13 cellular contexts compared by ENCODE assay signal in the genomic region with DNA sequence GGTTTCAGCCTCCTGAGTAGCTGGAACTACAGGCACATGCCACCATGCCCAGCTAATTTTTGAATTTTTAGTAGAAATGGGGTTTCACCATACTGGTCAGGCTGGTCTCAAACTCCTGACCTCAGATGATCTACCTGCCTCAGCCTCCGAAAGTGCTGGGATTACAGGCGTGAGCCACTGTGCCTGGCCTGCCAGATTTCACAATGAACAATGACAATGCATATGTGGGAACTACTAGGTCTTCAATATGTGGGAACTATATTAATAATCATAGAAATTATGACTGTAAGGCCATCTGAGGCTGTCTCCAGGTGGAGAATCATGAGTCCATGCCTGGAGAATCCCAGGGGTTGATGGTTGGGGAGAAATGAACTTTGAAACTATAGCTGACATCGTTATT. TPM values are rescaled to one million over a fixed set of nuclear protein-coding genes. Genes with fewer than 3 reads are reported as not detected.
"Had no signal": no experiment of that assay in that cellular context is flagged by ENCODE, and none has a peak within 500 bp of the region (broad histone marks: within the 10 kb centered on the region; RNA-seq: fewer than 3 reads in every experiment).

No MANE protein-coding gene starts in this region.

RNA-seq across cellular contexts. Expression of a gene that starts 7.2 kb away (rescaled TPM):
- total RNA-seq: chondrocyte, esophagus mucosa, fibroblast of lung, glomerular endothelial cell, left colon, lower leg skin, mammary epithelial cell, mesenteric fat pad had no signal
- polyA plus RNA-seq: fibroblast of lung, heart left ventricle had no signal

RNA-seq across cellular contexts. Expression of a gene that starts 19.3 kb away (rescaled TPM):
- total RNA-seq: chondrocyte, fibroblast of lung, frontal cortex, kidney epithelial cell, mammary epithelial cell, prostate gland, renal cortical epithelial cell had no signal
- polyA plus RNA-seq: fibroblast of lung, mammary epithelial cell had no signal
